In genomic region chr1:172019971-172020370, GRCh38 we compare ENCODE assay signal across 8 cellular contexts.
"Had no signal": no experiment of that assay in that cellular context is flagged by ENCODE, and none has a peak within 500 bp of the region (broad histone marks: within the 10 kb centered on the region; RNA-seq: fewer than 3 reads in every experiment).

No MANE protein-coding gene starts in this region.

- H3K27ac ChIP-seq: GM23248, HL-60 had no signal

- ATAC-seq: HCT116, HepG2 had no signal

- H3K9me3 ChIP-seq: HAP-1 had no signal

- H3K4me3 ChIP-seq: GM23248, HAP-1 had no signal

- H3K4me1 ChIP-seq: HAP-1 had no signal

- DNase-seq: GM23248, GOT3, H7, HFFc6 had no signal

- H3K36me3 ChIP-seq: HAP-1 had no signal
